In the genomic region with DNA sequence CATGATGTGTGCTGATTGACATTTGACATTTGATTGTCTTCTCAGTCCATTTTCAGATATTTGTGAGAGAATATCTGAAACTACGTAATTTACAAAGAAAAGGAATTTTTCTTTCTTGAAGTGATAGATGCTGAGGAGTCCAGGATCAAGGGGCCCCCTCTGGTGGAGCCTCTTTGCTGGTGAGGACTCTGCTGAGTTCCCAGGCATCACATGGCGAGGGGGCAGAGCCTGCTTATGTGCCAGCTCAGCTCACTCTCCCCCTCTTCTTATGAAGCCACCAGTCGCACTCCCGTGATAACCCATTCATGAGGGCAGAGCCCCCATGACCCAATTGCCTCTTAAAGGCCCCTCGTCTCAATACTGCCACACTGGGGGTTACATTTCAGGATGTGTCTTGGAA, we compare ENCODE assay signal across 17 cellular contexts.
"Had no signal": no experiment of that assay in that cellular context is flagged by ENCODE, and none has a peak within 500 bp of the region (broad histone marks: within the 10 kb centered on the region; RNA-seq: fewer than 3 reads in every experiment).

No MANE protein-coding gene starts in this region.

- H3K27me3 ChIP-seq: ascending aorta, thyroid gland had no signal

- H3K9me3 ChIP-seq: ascending aorta, thyroid gland had no signal

- H3K27ac ChIP-seq: ascending aorta, thyroid gland, WERI-Rb-1 had no signal

- ATAC-seq: activated CD8-positive, alpha-beta memory T cell treated with anti-CD3 and anti-CD28 coated beads, Interleukin-2, amount 10 ng/mL, durations not matched to agents 7 days and 5 days; left lobe of liver had no signal

- DNase-seq: activated CD4-positive, alpha-beta memory T cell treated with anti-CD3 and anti-CD28 coated beads, Interleukin-2, amount 10 ng/mL, durations not matched to agents 7 days and 5 days; activated CD8-positive, alpha-beta memory T cell treated with anti-CD3 and anti-CD28 coated beads, Interleukin-2, amount 10 ng/mL, durations not matched to agents 7 days and 5 days; activated naive CD4-positive, alpha-beta T cell; effector CD8-positive, alpha-beta T cell; hypothalamus; mammary epithelial cell; retina; stimulated activated CD4-positive, alpha-beta T cell treated with anti-CD3 and anti-CD28 coated beads, Interleukin-12 subunit alpha, Interleukin-12 subunit beta, amount 100 ng/mL, for 4 hours; stimulated activated CD4-positive, alpha-beta T cell treated with anti-CD3 and anti-CD28 coated beads, Interleukin-1b, Interleukin-23, amount 100 ng/mL, for 48 hours; stimulated activated naive CD4-positive, alpha-beta T cell treated with Interleukin-2 at 50 U/mL for 16 hours; SW 1271; T-helper 2 cell; thyroid gland; WERI-Rb-1 had no signal

- H3K4me3 ChIP-seq: ascending aorta, thyroid gland had no signal

- H3K27ac Mint-ChIP-seq: activated CD4-positive, alpha-beta memory T cell treated with anti-CD3 and anti-CD28 coated beads, Interleukin-2, amount 10 ng/mL, durations not matched to agents 7 days and 5 days; activated CD8-positive, alpha-beta memory T cell treated with anti-CD3 and anti-CD28 coated beads, Interleukin-2, amount 10 ng/mL, durations not matched to agents 7 days and 5 days had no signal

- H3K4me3 Mint-ChIP-seq: activated CD4-positive, alpha-beta memory T cell treated with anti-CD3 and anti-CD28 coated beads, Interleukin-2, amount 10 ng/mL, durations not matched to agents 7 days and 5 days; activated CD8-positive, alpha-beta memory T cell treated with anti-CD3 and anti-CD28 coated beads, Interleukin-2, amount 10 ng/mL, durations not matched to agents 7 days and 5 days; central memory CD8-positive, alpha-beta T cell had no signal

- H3K27me3 Mint-ChIP-seq: activated CD4-positive, alpha-beta memory T cell treated with anti-CD3 and anti-CD28 coated beads, Interleukin-2, amount 10 ng/mL, durations not matched to agents 7 days and 5 days; activated CD8-positive, alpha-beta memory T cell treated with anti-CD3 and anti-CD28 coated beads, Interleukin-2, amount 10 ng/mL, durations not matched to agents 7 days and 5 days; central memory CD8-positive, alpha-beta T cell had no signal

- H3K36me3 ChIP-seq: thyroid gland had no signal

- H3K9me3 Mint-ChIP-seq: activated CD4-positive, alpha-beta memory T cell treated with anti-CD3 and anti-CD28 coated beads, Interleukin-2, amount 10 ng/mL, durations not matched to agents 7 days and 5 days; central memory CD8-positive, alpha-beta T cell had no signal
